ENCODE assay signal across 8 cellular contexts in the genomic region with DNA sequence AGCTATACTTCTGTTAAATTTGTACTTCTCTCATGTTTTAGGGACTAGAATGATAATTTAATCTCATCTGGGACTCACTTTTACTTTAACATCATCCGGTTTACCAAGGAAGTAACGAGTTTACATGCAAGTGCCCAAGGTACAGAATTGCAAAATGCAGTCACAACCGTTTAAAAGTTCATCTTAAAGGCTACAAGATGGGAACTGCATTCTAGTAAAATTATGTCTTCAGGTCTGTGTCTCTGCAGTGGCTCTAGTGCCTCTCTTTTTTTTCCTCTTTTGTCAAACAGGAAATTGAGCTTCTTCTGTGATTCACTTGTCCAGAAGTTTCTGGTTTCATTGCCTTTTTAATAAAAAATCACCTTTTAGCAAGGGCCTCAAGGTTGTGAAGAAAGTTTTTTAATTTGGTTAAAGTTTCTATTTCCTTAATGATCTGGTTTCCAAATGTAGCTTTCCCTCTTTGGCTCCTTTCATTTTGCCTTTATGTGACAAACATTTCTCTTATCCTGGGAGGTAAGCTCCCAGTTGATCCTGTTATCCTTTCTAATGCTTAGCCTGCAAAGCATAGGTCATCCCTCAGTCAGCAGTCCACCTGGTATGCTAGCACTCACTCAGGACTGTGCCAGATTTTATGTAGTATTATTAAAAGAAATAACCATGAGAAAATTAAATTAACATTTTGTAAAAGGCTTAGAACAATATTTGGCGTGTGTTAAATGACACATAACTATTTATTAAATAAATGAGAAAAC. TPM values are rescaled to one million over a fixed set of nuclear protein-coding genes. Genes with fewer than 3 reads are reported as not detected.
DNase-seq lines count a peak whose midpoint lies in the region; ATAC-seq and TF ChIP-seq lines count a peak whose summit lies in the region.

No MANE protein-coding gene starts in this region.

- H3K27me3 Mint-ChIP-seq in Calu3 (ENCODE audit: unreplicated experiment) (no peaks in the 10 kb centered on the region), natural killer cell (ENCODE audit: low read depth in 2 of 2) (peaks cover 0 to 2% of the 10 kb centered on the region in 2 donors)

- peak overlapping the region; percentile 97 for H3K4me3 Mint-ChIP-seq in Calu3 (ENCODE audit: low read depth, unreplicated experiment)
- H3K4me3 Mint-ChIP-seq in natural killer cell = peak overlapping the region; percentile 98

- intact Hi-C loops in Calu3 (cut with micrococcal nuclease; ENCODE audit: unreplicated experiment) = loop anchor here (2.0 to 5.0 kb wide), 2 partner anchors 44 to 64 kb away; no protein-coding TSS in a partner anchor
- intact Hi-C loops in natural killer cell (cut with micrococcal nuclease) = loop anchor here (2.0 to 10.0 kb wide), 7 partner anchors 132 to 1101 kb away; partner anchors contain the start of genes NAB1, NEMP2, ORMDL1 and PMS1

- H3K9me3 Mint-ChIP-seq in Calu3 (ENCODE audit: low read depth, unreplicated experiment) (no peaks in the 10 kb centered on the region), natural killer cell (no peaks in the 10 kb centered on the region)

- BruUV-seq in Calu3 (replicated peaks; lab: Mats Ljungman, UMichigan) = no TSS peak

- DNase-seq in Calu3 = no peak
- peak; percentile 51 for DNase-seq in NAMALWA (ENCODE audit: low spot score)
- peak; percentile 28 for DNase-seq in cerebellum (ENCODE audit: low spot score)
- no peak for DNase-seq in natural killer cell
- DNase-seq in mesenteric fat pad (ENCODE audit: low spot score) = no peak

- H3K27ac Mint-ChIP-seq in Calu3 (ENCODE audit: unreplicated experiment) (peak overlapping the region; percentile 100), natural killer cell (peak overlapping the region; percentile 99 to 100)

- CTCF ChIA-PET in Calu3 (lab: Charles Lee) = interaction anchor here (0.6 kb wide), 1 partner anchor 18 kb away, joined by 3 read pairs; no protein-coding TSS in a partner anchor

- ATAC-seq in natural killer cell = no peak
- ATAC-seq in GM19023 (IDR thresholded peaks at IDR 0.05; ENCODE audit: unreplicated experiment) = no peak
- ATAC-seq in HG02610 (IDR thresholded peaks at IDR 0.05; ENCODE audit: unreplicated experiment) = no peak
- ATAC-seq in HG02623 (IDR thresholded peaks at IDR 0.05; ENCODE audit: unreplicated experiment) = no peak

- peaks cover 26% of the 10 kb centered on the region for H3K4me1 Mint-ChIP-seq in Calu3 (ENCODE audit: low read depth, unreplicated experiment)
- peaks cover 47 to 49% of the 10 kb centered on the region in 2 donors for H3K4me1 Mint-ChIP-seq in natural killer cell

- peaks cover 59% of the 10 kb centered on the region for H3K36me3 Mint-ChIP-seq in Calu3 (ENCODE audit: insufficient read depth, unreplicated experiment)
- no peaks in the 10 kb centered on the region for H3K36me3 Mint-ChIP-seq in natural killer cell

- TF ChIP-seq CTCF in Calu3 (IDR thresholded peaks at IDR 0.05; ENCODE audit: unreplicated experiment) (no peak), natural killer cell (IDR thresholded peaks at IDR 0.05) (no peak)

RNA-seq across cellular contexts. Expression of gene GLS, which starts 2.4 kb away (rescaled TPM):
- 110 and 115 TPM in 2 replicates for total RNA-seq in Calu3 (2022)
- total RNA-seq in cerebellum = 145 TPM
- total RNA-seq in natural killer cell = 100 to 1,000 TPM; 279 to 322 (median 285) TPM
- 116 TPM for total RNA-seq in mesenteric fat pad

Comparison
In these comparisons a context has a peak if more than half of its experiments do, and no peak if none do; other contexts are left out.
1. DNase-seq: peak in NAMALWA (single experiment) and cerebellum (single experiment); none in Calu3 (single experiment), natural killer cell (single experiment) and mesenteric fat pad (single experiment).